Comparison of ENCODE assay signal across 9 cellular contexts in the genomic region with DNA sequence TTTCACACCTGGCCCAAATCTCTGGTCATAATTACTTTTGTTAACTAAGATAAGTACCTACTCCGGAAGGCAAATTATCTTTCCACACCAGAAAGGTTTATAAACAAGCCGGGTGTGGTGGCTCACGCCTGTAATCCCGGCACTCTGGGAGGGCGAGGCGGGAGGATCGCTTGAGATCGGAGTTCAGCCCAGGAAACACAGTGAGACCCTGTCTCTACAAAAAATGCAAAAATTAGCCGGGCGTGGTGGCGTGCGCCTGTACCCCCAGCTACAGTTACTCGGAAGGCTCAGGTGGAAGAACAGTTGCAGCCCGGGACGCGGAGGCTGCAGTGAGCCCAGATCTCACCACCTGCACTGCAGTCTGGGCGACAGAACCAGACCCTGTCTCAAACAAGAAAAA. TPM values are rescaled to one million over a fixed set of nuclear protein-coding genes. Genes with fewer than 3 reads are reported as not detected.
DNase-seq lines count a peak whose midpoint lies in the region; ATAC-seq, FAIRE-seq and TF ChIP-seq lines count a peak whose summit lies in the region.
"Had no signal": no experiment of that assay in that cellular context is flagged by ENCODE, and none has a peak within 500 bp of the region (broad histone marks: within the 10 kb centered on the region; RNA-seq: fewer than 3 reads in every experiment).

No MANE protein-coding gene starts in this region.

- no peak for TF ChIP-seq CTCF in coronary artery (IDR thresholded peaks at IDR 0.05)
- TF ChIP-seq CTCF in nephron (IDR thresholded peaks at IDR 0.05; ENCODE audit: unreplicated experiment in 3 of 3), result no peak

- peaks cover 70% of the 10 kb centered on the region for H3K4me1 ChIP-seq in CD8-positive, alpha-beta memory T cell (ENCODE audit: insufficient read depth, low read length)

- DNase-seq in CD8-positive, alpha-beta memory T cell, result no peak
- peak; percentile 46 for DNase-seq in KBM-7
- DNase-seq in coronary artery (ENCODE audit: low spot score), result no peak
- no peak for DNase-seq in GM19239 (ENCODE audit: insufficient read length, low spot score)
- DNase-seq: NCI-H1105 treated with DMSO at 0.1 percent for 48 hours had no signal

- peaks cover 0 to 23% (median 8%) of the 10 kb centered on the region in 3 donors for H3K36me3 Mint-ChIP-seq in CD8-positive, alpha-beta memory T cell
- peaks cover 13% of the 10 kb centered on the region for H3K36me3 Mint-ChIP-seq in nephron (ENCODE audit: low read depth)

- POLR2A ChIA-PET in CD8-positive, alpha-beta memory T cell (lab: Charles Lee), result no interaction called here

- peak overlapping the region in 7 of 8 donors; percentile 12 to 92 (median 81) for H3K27ac Mint-ChIP-seq in CD8-positive, alpha-beta memory T cell
- H3K27ac Mint-ChIP-seq in nephron, result peak overlapping the region in 1 of 3 experiments; percentile 45

- no peaks in the 10 kb centered on the region for H3K36me3 ChIP-seq in CD8-positive, alpha-beta memory T cell (ENCODE audit: insufficient read depth, low read length)

- no peaks in the 10 kb centered on the region for H3K9me3 ChIP-seq in CD8-positive, alpha-beta memory T cell (ENCODE audit: low read length)

- H3K9me3 Mint-ChIP-seq in CD8-positive, alpha-beta memory T cell, result no peaks in the 10 kb centered on the region
- no peaks in the 10 kb centered on the region for H3K9me3 Mint-ChIP-seq in nephron

- peaks cover 54 to 63% (median 62%) of the 10 kb centered on the region in 3 donors for H3K4me1 Mint-ChIP-seq in CD8-positive, alpha-beta memory T cell
- peaks cover 47% of the 10 kb centered on the region for H3K4me1 Mint-ChIP-seq in nephron

- H3K27me3 Mint-ChIP-seq in CD8-positive, alpha-beta memory T cell, result no peaks in the 10 kb centered on the region
- H3K27me3 Mint-ChIP-seq in nephron (ENCODE audit: low read depth), result no peaks in the 10 kb centered on the region

- peak overlapping the region; percentile 82 for H3K4me3 ChIP-seq in CD8-positive, alpha-beta memory T cell (ENCODE audit: low read length)
- peak overlapping the region; percentile 91 for H3K4me3 ChIP-seq in coronary artery

- in situ Hi-C loops in KBM-7 (cut with MboI; ENCODE audit: low pct_unique_long_range_greater_than_20kb, low sequenced_read_pairs), result no loop called here

- H3K27me3 ChIP-seq in CD8-positive, alpha-beta memory T cell (ENCODE audit: insufficient read depth, low read length, poor library complexity, severe bottlenecking), result no peaks in the 10 kb centered on the region

- H3K27ac ChIP-seq in CD8-positive, alpha-beta memory T cell (ENCODE audit: low read depth, low read length), result no peak overlapping the region
- no peak overlapping the region for H3K27ac ChIP-seq in coronary artery

- FAIRE-seq in GM19239 (lab: Jason Lieb, UNC), result no peak

- peak overlapping the region in 3 of 7 donors; percentile 92 to 94 (median 94) for H3K4me3 Mint-ChIP-seq in CD8-positive, alpha-beta memory T cell
- peak overlapping the region; percentile 96 to 98 (median 97) for H3K4me3 Mint-ChIP-seq in nephron

- ATAC-seq in HG02759 (IDR thresholded peaks at IDR 0.05; ENCODE audit: unreplicated experiment), result no peak
- ATAC-seq in HG03045 (IDR thresholded peaks at IDR 0.05; ENCODE audit: unreplicated experiment), result no peak
- ATAC-seq in HG03175 (IDR thresholded peaks at IDR 0.05; ENCODE audit: unreplicated experiment), result no peak

- CTCF ChIA-PET in CD8-positive, alpha-beta memory T cell (lab: Charles Lee), result interaction anchor here (1.0 to 1.5 kb wide), 2 partner anchors 22 to 303 kb away, joined by 3 to 4 read pairs; no protein-coding TSS in a partner anchor

RNA-seq across cellular contexts. Expression of gene PUM2, which starts 2.1 kb away (rescaled TPM):
- total RNA-seq in CD8-positive, alpha-beta memory T cell, result 100 to 1,000 TPM; 120 to 121 TPM
- polyA plus RNA-seq in CD8-positive, alpha-beta memory T cell, result 17.0 TPM
